22 cellular contexts compared by ENCODE assay signal in the genomic region with DNA sequence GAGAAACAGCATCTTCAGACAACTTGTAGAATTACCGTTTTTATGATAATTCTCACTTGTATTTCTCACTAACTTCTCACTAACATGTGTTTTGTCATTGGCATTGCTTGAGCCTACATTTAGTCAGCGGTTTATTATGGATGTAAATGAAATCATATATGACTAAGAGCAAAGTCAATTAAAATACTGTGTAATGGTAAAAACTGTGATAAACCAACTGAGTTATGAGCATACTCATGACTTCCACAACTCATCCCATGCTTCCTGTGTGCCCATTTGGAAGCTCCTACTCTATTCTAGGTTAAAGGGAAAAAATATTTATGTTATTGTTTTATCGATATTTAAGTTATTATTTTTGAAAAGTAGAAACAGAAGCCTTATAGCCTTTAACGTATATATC.
"Had no signal": no experiment of that assay in that cellular context is flagged by ENCODE, and none has a peak within 500 bp of the region (broad histone marks: within the 10 kb centered on the region; RNA-seq: fewer than 3 reads in every experiment).

No MANE protein-coding gene starts in this region.

- H3K36me3 ChIP-seq: ascending aorta, prostate gland, right atrium auricular region had no signal

- H3K4me3 Mint-ChIP-seq: activated CD4-positive, alpha-beta memory T cell treated with anti-CD3 and anti-CD28 coated beads for 36 hours; activated CD4-positive, alpha-beta T cell treated with anti-CD3 and anti-CD28 coated beads for 36 hours; activated T-cell treated with anti-CD3 and anti-CD28 coated beads, Interleukin-2, amount 50 U/mL, for 4 hours; central memory CD8-positive, alpha-beta T cell; neural crest cell; WTC11 had no signal

- H3K9me3 ChIP-seq: ascending aorta, heart right ventricle, left ventricle myocardium inferior, prostate gland, right atrium auricular region, tibial artery had no signal

- ATAC-seq: heart right ventricle; stimulated activated naive CD8-positive, alpha-beta T cell treated with anti-CD3 and anti-CD28 coated beads, Interleukin-15, Interleukin-2, amounts not matched to agents 100 U/mL and 50 U/mL, for 24 hours; WTC11 had no signal

- H3K4me3 ChIP-seq: ascending aorta, coronary artery, heart right ventricle, left ventricle myocardium inferior, prostate gland, right atrium auricular region, tibial artery had no signal

- H3K4me1 ChIP-seq: ascending aorta, prostate gland had no signal

- H3K27me3 ChIP-seq: ascending aorta, heart right ventricle, right atrium auricular region, tibial artery had no signal

- H3K27me3 Mint-ChIP-seq: activated CD4-positive, alpha-beta memory T cell treated with anti-CD3 and anti-CD28 coated beads for 36 hours; activated CD4-positive, alpha-beta T cell treated with anti-CD3 and anti-CD28 coated beads for 36 hours; central memory CD8-positive, alpha-beta T cell had no signal

- H3K27ac Mint-ChIP-seq: WTC11 had no signal

- DNase-seq: activated CD4-positive, alpha-beta memory T cell treated with anti-CD3 and anti-CD28 coated beads for 36 hours; activated CD4-positive, alpha-beta T cell treated with anti-CD3 and anti-CD28 coated beads for 36 hours; activated effector memory CD4-positive, alpha-beta T cell treated with anti-CD3 and anti-CD28 coated beads, Interleukin-2, amount 50 U/mL, for 16 hours; activated naive CD4-positive, alpha-beta T cell treated with anti-CD3 and anti-CD28 coated beads, Interleukin-2, amount 50 U/mL, for 16 hours; activated T-cell treated with anti-CD3 and anti-CD28 coated beads, Interleukin-2, amount 50 U/mL, for 4 hours; heart right ventricle; left ventricle myocardium inferior; mammary epithelial cell; stimulated activated CD4-positive, alpha-beta T cell treated with anti-CD3 and anti-CD28 coated beads, Interleukin-12 subunit alpha, Interleukin-12 subunit beta, amount 100 ng/mL, for 4 hours; stimulated activated CD4-positive, alpha-beta T cell treated with anti-CD3 and anti-CD28 coated beads, Interleukin-1b, Interleukin-23, amount 100 ng/mL, for 48 hours; stimulated activated CD8-positive, alpha-beta memory T cell treated with anti-CD3 and anti-CD28 coated beads, Interleukin-4, amount 100 ng/mL, for 48 hours; stimulated activated naive CD8-positive, alpha-beta T cell treated with anti-CD3 and anti-CD28 coated beads, Interleukin-15, Interleukin-2, amounts not matched to agents 100 U/mL and 50 U/mL, for 24 hours; substantia nigra; tibial artery had no signal

- H3K36me3 Mint-ChIP-seq: WTC11 had no signal

- H3K4me1 Mint-ChIP-seq: neural crest cell, WTC11 had no signal

- H3K27ac ChIP-seq: ascending aorta, coronary artery, heart right ventricle, left ventricle myocardium inferior, prostate gland, right atrium auricular region, tibial artery had no signal

- H3K9me3 Mint-ChIP-seq: activated CD4-positive, alpha-beta memory T cell treated with anti-CD3 and anti-CD28 coated beads for 36 hours; activated T-cell treated with anti-CD3 and anti-CD28 coated beads, Interleukin-2, amount 50 U/mL, for 4 hours; central memory CD8-positive, alpha-beta T cell; neural crest cell; T-helper 2 cell treated with Interferon-gamma antibody and Interleukin-4, amounts not matched to agents 5 μg/mL and 100 μg/mL, for 36 hours; WTC11 had no signal
